8 cellular contexts compared by ENCODE assay signal in genomic region chr7:107168233-107169119, GRCh38. TPM values are rescaled to one million over a fixed set of nuclear protein-coding genes. Genes with fewer than 3 reads are reported as not detected.
A peak's percentile ranks its signal among the peaks of the same experiment; 100 is the strongest.
DNase-seq lines count a peak whose midpoint lies in the region; ATAC-seq, FAIRE-seq and TF ChIP-seq lines count a peak whose summit lies in the region.

Gene HBP1, plus strand, starts transcription at chr7:107169003. Its CDS starts 10,891 bp downstream, at chr7:107179894.

- no peaks in the 10 kb centered on the region for H3K9me3 Mint-ChIP-seq in WTC11

- peak; percentile 100 for DNase-seq in AG04449 (ENCODE audit: low read depth, low spot score)
- DNase-seq in NCI-H226 = peak; percentile 99
- peak; percentile 97 for DNase-seq in WTC11 (ENCODE audit: low spot score)
- DNase-seq in cardiac fibroblast (ENCODE audit: low read depth in 2 of 2) = peak; percentile 100
- DNase-seq in iPS-NIHi11 (ENCODE audit: low spot score) = peak; percentile 87
- peak; percentile 100 for DNase-seq in small intestine

- H3K9me3 ChIP-seq in small intestine (ENCODE audit: control insufficient read depth, low read depth) = no peaks in the 10 kb centered on the region

- FAIRE-seq in small intestine (lab: Jason Lieb, UNC) = peak; percentile 73

- WGBS in small intestine, 3 donors = 0% methylated on average over 43 to 44 of the region's 44 CpGs

- H3K27me3 ChIP-seq in small intestine (ENCODE audit: control insufficient read depth in 2 of 2, insufficient read depth in 2 of 2, low read length in 2 of 2) = no peaks in the 10 kb centered on the region

- peak within 1 kb of the TSS; percentile 90 to 100 for H3K27ac ChIP-seq in small intestine (ENCODE audit: low read depth in 1 of 2, low read length in 1 of 2)

- TF ChIP-seq CTCF in AG04449 (IDR thresholded peaks at IDR 0.05; ENCODE audit: insufficient read depth, low read length, missing control alignments) = no peak
- TF ChIP-seq CTCF in WTC11 (IDR thresholded peaks at IDR 0.05) = no peak
- TF ChIP-seq CTCF in cardiac fibroblast (IDR thresholded peaks at IDR 0.05; ENCODE audit: low read depth, low read length) = no peak

- H3K4me3 Mint-ChIP-seq in WTC11 = peak within 1 kb of the TSS; percentile 94

- no peaks in the 10 kb centered on the region for H3K4me1 ChIP-seq in small intestine (ENCODE audit: control insufficient read depth in 2 of 2, insufficient read depth in 1 of 2, low read depth in 1 of 2, low read length in 1 of 2)

- H3K4me3 ChIP-seq in AG04449 (ENCODE audit: low read depth, low read length) (peak within 1 kb of the TSS; percentile 95), cardiac fibroblast (replicated peaks in 1 of 2; ENCODE audit: low read depth in 2 of 2, low read length in 2 of 2) (peak within 1 kb of the TSS; percentile 83 to 94), small intestine (ENCODE audit: low read depth in 1 of 2, low read length in 2 of 2) (peak within 1 kb of the TSS; percentile 94 to 100)

- CTCF ChIA-PET in AG04449 (lab: Yijun Ruan, JAX) (interaction anchor here (1.0 to 9.9 kb wide), 5 partner anchors 11 to 711 kb away, joined by 3 to 140 read pairs (median 3); no protein-coding TSS in a partner anchor), WTC11 (lab: Charles Lee) (interaction anchor here (0.6 to 3.5 kb wide), 22 partner anchors 12 to 992 kb away, joined by 3 to 29 read pairs (median 4); no protein-coding TSS in a partner anchor)

- POLR2A ChIA-PET in AG04449 (lab: Yijun Ruan, JAX) (interaction anchor here (0.6 to 1.5 kb wide), 6 partner anchors 12 to 1056 kb away, joined by 3 to 5 read pairs (median 4); partner anchors contain the start of genes COG5, DUS4L and SYPL1), WTC11 (lab: Charles Lee) (interaction anchor here (0.5 to 1.6 kb wide), 11 partner anchors 12 to 883 kb away, joined by 3 to 8 read pairs (median 4); partner anchors contain the start of genes CBLL1 and NAMPT)

- H3K36me3 Mint-ChIP-seq in WTC11 = peaks cover 2% of the 10 kb centered on the region; the same call in 1 of the 2 replicates

- no peaks in the 10 kb centered on the region for H3K36me3 ChIP-seq in small intestine (ENCODE audit: control insufficient read depth in 2 of 2, insufficient read depth in 2 of 2, low read length in 2 of 2)

- peak within 1 kb of the TSS; percentile 100 for H3K27ac Mint-ChIP-seq in WTC11

- peaks cover 42% of the 10 kb centered on the region for H3K4me1 Mint-ChIP-seq in WTC11

- H3K27me3 Mint-ChIP-seq in WTC11 (ENCODE audit: low read depth) = no peaks in the 10 kb centered on the region

- ATAC-seq in GM18909 (IDR thresholded peaks at IDR 0.05; ENCODE audit: poor library complexity, unreplicated experiment) = peak; percentile 92
- ATAC-seq in HG03175 (IDR thresholded peaks at IDR 0.05; ENCODE audit: unreplicated experiment) = peak; percentile 88
- peak; percentile 90 for ATAC-seq in WTC11

TF ChIP-seq in WTC11, 78 proteins besides CTCF, POLR2A, EP300 and RAD21 (continues in another document):
- TF ChIP-seq, protein P1, sequence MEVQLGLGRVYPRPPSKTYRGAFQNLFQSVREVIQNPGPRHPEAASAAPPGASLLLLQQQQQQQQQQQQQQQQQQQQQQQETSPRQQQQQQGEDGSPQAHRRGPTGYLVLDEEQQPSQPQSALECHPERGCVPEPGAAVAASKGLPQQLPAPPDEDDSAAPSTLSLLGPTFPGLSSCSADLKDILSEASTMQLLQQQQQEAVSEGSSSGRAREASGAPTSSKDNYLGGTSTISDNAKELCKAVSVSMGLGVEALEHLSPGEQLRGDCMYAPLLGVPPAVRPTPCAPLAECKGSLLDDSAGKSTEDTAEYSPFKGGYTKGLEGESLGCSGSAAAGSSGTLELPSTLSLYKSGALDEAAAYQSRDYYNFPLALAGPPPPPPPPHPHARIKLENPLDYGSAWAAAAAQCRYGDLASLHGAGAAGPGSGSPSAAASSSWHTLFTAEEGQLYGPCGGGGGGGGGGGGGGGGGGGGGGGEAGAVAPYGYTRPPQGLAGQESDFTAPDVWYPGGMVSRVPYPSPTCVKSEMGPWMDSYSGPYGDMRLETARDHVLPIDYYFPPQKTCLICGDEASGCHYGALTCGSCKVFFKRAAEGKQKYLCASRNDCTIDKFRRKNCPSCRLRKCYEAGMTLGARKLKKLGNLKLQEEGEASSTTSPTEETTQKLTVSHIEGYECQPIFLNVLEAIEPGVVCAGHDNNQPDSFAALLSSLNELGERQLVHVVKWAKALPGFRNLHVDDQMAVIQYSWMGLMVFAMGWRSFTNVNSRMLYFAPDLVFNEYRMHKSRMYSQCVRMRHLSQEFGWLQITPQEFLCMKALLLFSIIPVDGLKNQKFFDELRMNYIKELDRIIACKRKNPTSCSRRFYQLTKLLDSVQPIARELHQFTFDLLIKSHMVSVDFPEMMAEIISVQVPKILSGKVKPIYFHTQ (CRISPR knock-in tag; IDR thresholded peaks at IDR 0.05) = no peak
- TF ChIP-seq MYBL2 (CRISPR knock-in tag; IDR thresholded peaks at IDR 0.05) (no peak), FOXK1 (CRISPR knock-in tag; IDR thresholded peaks at IDR 0.05) (peak; percentile 100), ZNF532 (CRISPR knock-in tag; IDR thresholded peaks at IDR 0.05; ENCODE audit: borderline replicate concordance) (no peak), ATF1 (CRISPR knock-in tag; IDR thresholded peaks at IDR 0.05) (no peak), E2F5 (CRISPR knock-in tag; IDR thresholded peaks at IDR 0.05) (no peak), SP1 (CRISPR knock-in tag; conservative IDR thresholded peaks at IDR 0.05) (peak; percentile 78), USF1 (CRISPR knock-in tag; IDR thresholded peaks at IDR 0.05) (peak; percentile 60; the same call in 1 of the 2 replicates), ZBTB43 (CRISPR knock-in tag; IDR thresholded peaks at IDR 0.05) (no peak), FOXP1 (CRISPR knock-in tag; IDR thresholded peaks at IDR 0.05; ENCODE audit: borderline replicate concordance) (peak; percentile 63; the same call in 1 of the 2 replicates)
- TF ChIP-seq, protein P2, sequence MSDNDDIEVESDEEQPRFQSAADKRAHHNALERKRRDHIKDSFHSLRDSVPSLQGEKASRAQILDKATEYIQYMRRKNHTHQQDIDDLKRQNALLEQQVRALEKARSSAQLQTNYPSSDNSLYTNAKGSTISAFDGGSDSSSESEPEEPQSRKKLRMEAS (CRISPR knock-in tag; IDR thresholded peaks at IDR 0.05) = peak; percentile 96

RNA-seq across cellular contexts. Expression of gene HBP1, which starts in this region (rescaled TPM):
- 27.0 to 31.0 TPM (median 29.2 TPM) in 3 replicates for total RNA-seq in WTC11 (2021)
- 10 to 100 TPM; 25.1 to 38.6 (median 34.7) TPM for polyA plus RNA-seq in small intestine

Comparison
In these comparisons a context has a peak if more than half of its experiments do, and no peak if none do; other contexts are left out.
1. Peak in every context shown above with its lines: DNase-seq, ATAC-seq, H3K4me3 ChIP-seq and H3K27ac ChIP-seq.